ENCODE assay signal across 10 cellular contexts in genomic region chr11:76788661-76789442, GRCh38. TPM values are rescaled to one million over a fixed set of nuclear protein-coding genes. Genes with fewer than 3 reads are reported as not detected.
DNase-seq lines count a peak whose midpoint lies in the region; ATAC-seq, FAIRE-seq and TF ChIP-seq lines count a peak whose summit lies in the region.
"Had no signal": no experiment of that assay in that cellular context is flagged by ENCODE, and none has a peak within 500 bp of the region (broad histone marks: within the 10 kb centered on the region; RNA-seq: fewer than 3 reads in every experiment).

No MANE protein-coding gene starts in this region.

- WGBS in H9 (ENCODE audit: extremely low coverage, insufficient read length, low lambda C conversion rate): no CpG with 5 or more reads among the region's 10 CpGs

- H3K27me3 Mint-ChIP-seq in astrocyte (ENCODE audit: low read depth, unreplicated experiment) (no peaks in the 10 kb centered on the region), H9 (ENCODE audit: low read depth) (peaks cover 2% of the 10 kb centered on the region)

- H3K27ac Mint-ChIP-seq in astrocyte (ENCODE audit: unreplicated experiment) (peak overlapping the region; percentile 41), H9 (peak overlapping the region in 1 of 3 experiments; percentile 63; a peak in 1 of 7 replicates)

- peaks cover 99% of the 10 kb centered on the region for H3K79me2 ChIP-seq in astrocyte (ENCODE audit: insufficient read depth, low read length)
- H3K79me2 ChIP-seq in H9 (ENCODE audit: insufficient read depth, low read length): peaks cover 39% of the 10 kb centered on the region; the same call in 1 of the 2 replicates

- no peak overlapping the region for H3K18ac ChIP-seq in H9 (ENCODE audit: insufficient read length, low read depth, low read length)

- no peak overlapping the region for H3K4me2 ChIP-seq in astrocyte (ENCODE audit: low read length)
- H3K4me2 ChIP-seq in H9 (ENCODE audit: insufficient read depth, insufficient read length, low read length): no peak overlapping the region

- no peak overlapping the region for H2BK120ac ChIP-seq in H9 (ENCODE audit: low read depth, low read length, poor library complexity, severe bottlenecking)

- H3T11ph ChIP-seq in H9 (ENCODE audit: low read length): no peak overlapping the region

- H3K36me3 ChIP-seq in astrocyte (ENCODE audit: insufficient read depth, low read length) (no peaks in the 10 kb centered on the region), subcutaneous abdominal adipose tissue (ENCODE audit: control insufficient read depth in 5 of 5, insufficient read depth in 5 of 5, low read length in 5 of 5) (peaks cover 0 to 10% (median 2%) of the 10 kb centered on the region in 5 donors)
- H3K36me3 ChIP-seq: adrenal gland had no signal

- no peak overlapping the region for H2BK12ac ChIP-seq in H9 (ENCODE audit: insufficient read length, low read depth, low read length)

- peaks cover 13% of the 10 kb centered on the region for H3K9me3 Mint-ChIP-seq in astrocyte (ENCODE audit: unreplicated experiment)
- H3K9me3 Mint-ChIP-seq in H9: peaks cover 25 to 26% of the 10 kb centered on the region in 2 experiments

- TF ChIP-seq CTCF in astrocyte (IDR thresholded peaks at IDR 0.05; ENCODE audit: insufficient read depth, low read depth, low read length): no peak
- no peak for TF ChIP-seq CTCF in H9 (conservative IDR thresholded peaks at IDR 0.05)

- H4K91ac ChIP-seq in H9 (ENCODE audit: insufficient read length, low read depth, low read length): no peak overlapping the region

- H3K9me3 ChIP-seq in astrocyte (ENCODE audit: insufficient read depth, low read depth, low read length) (peaks cover 2% of the 10 kb centered on the region), subcutaneous abdominal adipose tissue (ENCODE audit: control insufficient read depth in 5 of 5, low read length in 5 of 5) (no peaks in the 10 kb centered on the region), H9 (ENCODE audit: control insufficient read depth, low read depth, low read length) (no peaks in the 10 kb centered on the region)
- H3K9me3 ChIP-seq: adrenal gland had no signal

- no peak overlapping the region for H4K5ac ChIP-seq in H9 (ENCODE audit: insufficient read length, low read depth, low read length)

- no peak overlapping the region for H2AK5ac ChIP-seq in H9 (ENCODE audit: insufficient read length, low read length)

- H3K79me1 ChIP-seq in H9 (ENCODE audit: insufficient read depth, low read depth, low read length, poor library complexity, severe bottlenecking): peaks cover 6% of the 10 kb centered on the region

- no peak overlapping the region for H2BK5ac ChIP-seq in H9 (ENCODE audit: insufficient read length, low read length)

- H3K36me3 Mint-ChIP-seq in astrocyte (ENCODE audit: low read depth, unreplicated experiment): peaks cover 36% of the 10 kb centered on the region
- H3K36me3 Mint-ChIP-seq in H9 (ENCODE audit: insufficient read depth in 1 of 3, low read depth in 3 of 3): peaks cover 31 to 37% (median 36%) of the 10 kb centered on the region in 3 experiments

- H4K20me1 ChIP-seq in astrocyte (ENCODE audit: insufficient read depth, low read length): peaks cover 94% of the 10 kb centered on the region
- no peaks in the 10 kb centered on the region for H4K20me1 ChIP-seq in H9 (ENCODE audit: control insufficient read depth, insufficient read depth, insufficient read length)

- no peaks in the 10 kb centered on the region for H3K27me3 ChIP-seq in astrocyte (ENCODE audit: insufficient read depth, low read length)
- H3K27me3 ChIP-seq in subcutaneous abdominal adipose tissue (ENCODE audit: control insufficient read depth in 5 of 5, insufficient read depth in 4 of 5, low read length in 5 of 5): no peaks in the 10 kb centered on the region
- no peaks in the 10 kb centered on the region for H3K27me3 ChIP-seq in H9 (ENCODE audit: insufficient read depth, low read length)
- H3K27me3 ChIP-seq: adrenal gland had no signal

- H3K56ac ChIP-seq in H9 (ENCODE audit: insufficient read length, low read depth, low read length): no peak overlapping the region

- peaks cover 4% of the 10 kb centered on the region for H3K23me2 ChIP-seq in H9 (ENCODE audit: insufficient read length, low read depth, low read length, poor library complexity, severe bottlenecking)

- H2AFZ ChIP-seq in astrocyte (ENCODE audit: low read depth, low read length) (no peak overlapping the region), H9 (ENCODE audit: low read length) (no peak overlapping the region)

- no peak overlapping the region for H3K4ac ChIP-seq in H9 (ENCODE audit: low read depth, low read length)

- no peak overlapping the region for H3K27ac ChIP-seq in astrocyte (ENCODE audit: low read depth, low read length)
- peak overlapping the region; percentile 95 for H3K27ac ChIP-seq in subcutaneous abdominal adipose tissue (ENCODE audit: low read depth, low read length)
- H3K27ac ChIP-seq in H9 (ENCODE audit: insufficient read length, low read depth, low read length): no peak overlapping the region

- H3K4me3 Mint-ChIP-seq in astrocyte (ENCODE audit: unreplicated experiment) (no peak overlapping the region), H9 (no peak overlapping the region; a peak in 1 of 5 replicates)

- H3K4me1 Mint-ChIP-seq in astrocyte (ENCODE audit: low read depth, unreplicated experiment): peaks cover 61% of the 10 kb centered on the region
- peaks cover 67 to 77% of the 10 kb centered on the region in 2 experiments for H3K4me1 Mint-ChIP-seq in H9

- H3K23ac ChIP-seq in H9 (ENCODE audit: insufficient read length, low read depth, low read length): no peak overlapping the region

- no peak overlapping the region for H3K14ac ChIP-seq in H9 (ENCODE audit: insufficient read depth, low read length)

- no peak overlapping the region for H3K4me3 ChIP-seq in astrocyte (ENCODE audit: insufficient read depth, low read depth, low read length)
- H3K4me3 ChIP-seq in subcutaneous abdominal adipose tissue (ENCODE audit: low read depth in 1 of 5, low read length in 5 of 5): peak overlapping the region in 1 of 5 donors; percentile 17
- H3K4me3 ChIP-seq: adrenal gland had no signal

- H3K4me1 ChIP-seq in astrocyte (ENCODE audit: insufficient read depth, low read length): peaks cover 30% of the 10 kb centered on the region
- H3K4me1 ChIP-seq in subcutaneous abdominal adipose tissue (ENCODE audit: control insufficient read depth in 5 of 5, insufficient read depth in 5 of 5, low read length in 5 of 5): peaks cover 30 to 97% (median 96%) of the 10 kb centered on the region in 5 donors
- peaks cover 17% of the 10 kb centered on the region; the same call in 1 of the 2 replicates for H3K4me1 ChIP-seq in H9 (ENCODE audit: insufficient read depth, low read length)

- H3K9ac ChIP-seq in astrocyte (ENCODE audit: low read length) (no peak overlapping the region), subcutaneous abdominal adipose tissue (ENCODE audit: low read length in 5 of 5) (peak overlapping the region in 3 of 5 donors; percentile 9 to 48 (median 29)), H9 (ENCODE audit: extremely low read depth, insufficient read length, low read length) (no peak overlapping the region)

- no peak for FAIRE-seq in astrocyte (lab: Jason Lieb, UNC)
- FAIRE-seq: A204.1 had no signal

- H2BK15ac ChIP-seq in H9 (ENCODE audit: low read depth, low read length): no peak overlapping the region

- ATAC-seq in left lobe of liver (peak; percentile 18), HG02623 (IDR thresholded peaks at IDR 0.05; ENCODE audit: unreplicated experiment) (no peak)

- DNase-seq in DMS153 (lab: John Stamatoyannopoulos, UW): peak; percentile 31
- no peak for DNase-seq in DMS153 treated with DMSO at 0.1 percent for 48 hours (lab: John Stamatoyannopoulos, UW; ENCODE audit: unreplicated experiment)
- no peak for DNase-seq in astrocyte (ENCODE audit: low read depth)
- peak; percentile 78 for DNase-seq in left lobe of liver (ENCODE audit: low spot score)
- DNase-seq in amniotic stem cell (lab: John Stamatoyannopoulos, UW): no peak
- DNase-seq in H9: no peak

- no peak overlapping the region for H4K8ac ChIP-seq in H9 (replicated peaks; ENCODE audit: insufficient read length, low read depth, low read length)

- H2BK20ac ChIP-seq in H9 (ENCODE audit: low read depth, low read length, poor library complexity, severe bottlenecking): no peak overlapping the region

RNA-seq across cellular contexts. Expression of gene TSKU, which starts 5.7 kb away (rescaled TPM):
- 57.9 and 69.6 TPM in 2 replicates for total RNA-seq in astrocyte
- total RNA-seq in left lobe of liver: 547 TPM
- total RNA-seq in H9 (2021): 25.4 and 27.4 TPM in 2 replicates

Comparison
In these comparisons a context has a peak if more than half of its experiments do, and no peak if none do; other contexts are left out.
1. DNase-seq: peak in DMS153 (single experiment) and left lobe of liver (single experiment); none in DMS153 treated with DMSO at 0.1 percent for 48 hours (single experiment), astrocyte (single experiment), amniotic stem cell (single experiment) and H9 (single experiment).
2. H3K9ac ChIP-seq: peak in subcutaneous abdominal adipose tissue (3 of 5); none in astrocyte (single experiment) and H9 (single experiment).